ENCODE assay signal across 1 cellular context in genomic region chr5:21919417-21920022, GRCh38.
TF ChIP-seq lines count a peak whose summit lies in the region.

No MANE protein-coding gene starts in this region.

TF ChIP-seq in GM23338, 12 proteins besides CTCF, POLR2A, EP300 and RAD21 (continued from another document):
- no peak for TF ChIP-seq ZNF462 (CRISPR knock-in tag; IDR thresholded peaks at IDR 0.05)
- no peak for TF ChIP-seq ZNF114 (CRISPR knock-in tag; IDR thresholded peaks at IDR 0.05)
- no peak for TF ChIP-seq ETS1 (IDR thresholded peaks at IDR 0.05)
- TF ChIP-seq EZH2phosphoT487 (IDR thresholded peaks at IDR 0.05; ENCODE audit: unreplicated experiment), result no peak
- TF ChIP-seq JUNB (IDR thresholded peaks at IDR 0.05; ENCODE audit: unreplicated experiment), result no peak
- no peak for TF ChIP-seq ZNF331 (CRISPR knock-in tag; IDR thresholded peaks at IDR 0.05; ENCODE audit: low read depth)
TF ChIP-seq in GM23338: peak in this region for 0.
